1 cellular context compared by ENCODE assay signal in the genomic region with DNA sequence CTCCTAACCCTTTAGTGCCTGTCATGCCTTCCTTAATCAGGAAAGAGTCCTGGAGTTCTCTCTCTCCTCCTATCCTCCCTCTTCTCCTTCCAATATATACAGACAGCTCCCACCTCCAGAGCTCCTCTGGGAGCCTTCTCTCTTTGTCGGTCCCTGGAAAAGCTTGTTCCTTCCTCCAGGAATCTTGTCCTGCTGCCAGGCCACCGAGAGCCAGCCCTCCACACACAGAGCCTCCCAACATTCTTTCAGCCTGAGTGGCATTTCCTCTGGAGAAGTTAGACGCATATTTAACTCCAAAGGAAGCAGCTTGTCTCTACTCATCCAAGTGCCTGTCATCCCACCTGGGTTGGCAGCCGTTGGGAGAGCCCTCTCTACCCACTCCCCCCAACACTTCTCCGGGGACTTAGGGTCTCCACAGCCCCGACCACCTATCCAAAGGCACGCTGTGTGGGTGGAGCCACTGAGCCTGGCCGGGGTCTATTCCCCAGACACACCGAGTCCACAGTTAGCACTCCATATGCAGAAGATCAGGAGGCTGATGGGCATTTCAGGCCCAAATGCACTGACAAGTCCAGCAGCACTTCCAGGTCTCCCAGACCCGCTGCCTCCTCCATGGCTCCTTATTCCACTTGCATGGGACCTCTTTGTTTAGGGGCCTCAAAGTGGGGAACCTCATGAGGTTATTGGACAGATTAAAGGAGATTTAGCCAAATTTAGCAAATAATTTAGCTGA.
TF ChIP-seq lines count a peak whose summit lies in the region.

No MANE protein-coding gene starts in this region.

TF ChIP-seq in WTC11, 78 proteins besides CTCF, POLR2A, EP300 and RAD21 (continued from another document):
- no peak for TF ChIP-seq ZNF425 (CRISPR knock-in tag; conservative IDR thresholded peaks at IDR 0.05)
- TF ChIP-seq, protein P1, sequence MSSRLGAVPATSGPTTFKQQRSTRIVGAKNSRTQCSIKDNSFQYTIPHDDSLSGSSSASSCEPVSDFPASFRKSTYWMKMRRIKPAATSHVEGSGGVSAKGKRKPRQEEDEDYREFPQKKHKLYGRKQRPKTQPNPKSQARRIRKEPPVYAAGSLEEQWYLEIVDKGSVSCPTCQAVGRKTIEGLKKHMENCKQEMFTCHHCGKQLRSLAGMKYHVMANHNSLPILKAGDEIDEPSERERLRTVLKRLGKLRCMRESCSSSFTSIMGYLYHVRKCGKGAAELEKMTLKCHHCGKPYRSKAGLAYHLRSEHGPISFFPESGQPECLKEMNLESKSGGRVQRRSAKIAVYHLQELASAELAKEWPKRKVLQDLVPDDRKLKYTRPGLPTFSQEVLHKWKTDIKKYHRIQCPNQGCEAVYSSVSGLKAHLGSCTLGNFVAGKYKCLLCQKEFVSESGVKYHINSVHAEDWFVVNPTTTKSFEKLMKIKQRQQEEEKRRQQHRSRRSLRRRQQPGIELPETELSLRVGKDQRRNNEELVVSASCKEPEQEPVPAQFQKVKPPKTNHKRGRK (CRISPR knock-in tag; IDR thresholded peaks at IDR 0.05; ENCODE audit: borderline replicate concordance), result no peak
